In genomic region chr2:35582637-35583036, GRCh38 we compare ENCODE assay signal across 31 cellular contexts.
"Had no signal": no experiment of that assay in that cellular context is flagged by ENCODE, and none has a peak within 500 bp of the region (broad histone marks: within the 10 kb centered on the region; RNA-seq: fewer than 3 reads in every experiment).

No MANE protein-coding gene starts in this region.

- H3K9ac ChIP-seq: neural progenitor cell, parathyroid adenoma had no signal

- H3K36me3 Mint-ChIP-seq: natural killer cell; neural progenitor cell; stimulated activated memory B cell treated with anti-CD40 and anti-IgM and Interleukin-4, amounts not matched to agents 10 μg/mL and 1 μg/mL and 100 μg/mL, for 72 hours; type B pancreatic cell had no signal

- H3K4me3 Mint-ChIP-seq: natural killer cell; nephron; neural progenitor cell; stimulated activated memory B cell treated with anti-CD40 and anti-IgM and Interleukin-4, amounts not matched to agents 10 μg/mL and 1 μg/mL and 100 μg/mL, for 72 hours; stimulated activated naive CD8-positive, alpha-beta T cell treated with anti-CD3 and anti-CD28 coated beads, Interleukin-15, amount 100 ng/mL, for 72 hours; type B pancreatic cell had no signal

- H3K4me2 ChIP-seq: neural progenitor cell, smooth muscle cell had no signal

- H3K4me3 ChIP-seq: neural progenitor cell, ovary, psoas muscle, skin epidermis, smooth muscle cell, spleen, suprapubic skin, testis, tibial artery, transverse colon, upper lobe of right lung, uterus had no signal

- H3K27me3 ChIP-seq: neural progenitor cell, ovary, spleen, suprapubic skin, testis, tibial artery, transverse colon, upper lobe of right lung, uterus had no signal

- DNase-seq: natural killer cell; occipital lobe; ovary; posterior cingulate gyrus; psoas muscle; right cardiac atrium; spleen; stimulated activated CD4-positive, alpha-beta T cell treated with anti-CD3 and anti-CD28 coated beads, Interleukin-12 subunit alpha, Interleukin-12 subunit beta, amount 100 ng/mL, for 4 hours; stimulated activated CD4-positive, alpha-beta T cell treated with anti-CD3 and anti-CD28 coated beads, Interleukin-1b, Interleukin-23, amount 100 ng/mL, for 48 hours; stimulated activated CD4-positive, alpha-beta T cell treated with anti-CD3 and anti-CD28 coated beads, Interleukin-4, amount 100 ng/mL, for 1 hour; stimulated activated CD4-positive, alpha-beta T cell treated with anti-CD3 and anti-CD28 coated beads, Interleukin-4, amount 100 ng/mL, for 4 hours; stimulated activated CD8-positive, alpha-beta memory T cell treated with anti-CD3 and anti-CD28 coated beads, Interleukin-4, amount 100 ng/mL, for 48 hours; stimulated activated naive CD4-positive, alpha-beta T cell; stimulated activated naive CD8-positive, alpha-beta T cell treated with anti-CD3 and anti-CD28 coated beads, Interleukin-15, amount 100 ng/mL, for 72 hours; stimulated activated naive CD8-positive, alpha-beta T cell treated with anti-CD3 and anti-CD28 coated beads, Interleukin-15, Interleukin-2, amounts not matched to agents 100 U/mL and 50 U/mL, for 24 hours; substantia nigra; testis; tibial artery; transverse colon; upper lobe of right lung; uterus had no signal

- H3K27me3 Mint-ChIP-seq: progenitor cell of endocrine pancreas; stimulated activated memory B cell treated with anti-CD40 and anti-IgM and Interleukin-4, amounts not matched to agents 10 μg/mL and 1 μg/mL and 100 μg/mL, for 72 hours; stimulated activated naive CD8-positive, alpha-beta T cell treated with anti-CD3 and anti-CD28 coated beads, Interleukin-15, amount 100 ng/mL, for 72 hours; type B pancreatic cell had no signal

- H3K27ac ChIP-seq: neural progenitor cell, ovary, parathyroid adenoma, psoas muscle, skin epidermis, spleen, suprapubic skin, testis, tibial artery, transverse colon, upper lobe of right lung, uterus had no signal

- H3K36me3 ChIP-seq: neural progenitor cell, ovary, spleen, suprapubic skin, tibial artery, transverse colon, upper lobe of right lung, uterus had no signal

- H3K27ac Mint-ChIP-seq: natural killer cell; nephron; neural progenitor cell; progenitor cell of endocrine pancreas; stimulated activated memory B cell treated with anti-CD40 and anti-IgM and Interleukin-4, amounts not matched to agents 10 μg/mL and 1 μg/mL and 100 μg/mL, for 72 hours; stimulated activated naive CD8-positive, alpha-beta T cell treated with anti-CD3 and anti-CD28 coated beads, Interleukin-15, amount 100 ng/mL, for 72 hours; type B pancreatic cell had no signal

- H3K4me1 ChIP-seq: neural progenitor cell, parathyroid adenoma, psoas muscle, spleen, suprapubic skin, testis, tibial artery, transverse colon, upper lobe of right lung, uterus had no signal

- H3K4me1 Mint-ChIP-seq: natural killer cell; nephron; neural progenitor cell; stimulated activated memory B cell treated with anti-CD40 and anti-IgM and Interleukin-4, amounts not matched to agents 10 μg/mL and 1 μg/mL and 100 μg/mL, for 72 hours; stimulated activated naive CD8-positive, alpha-beta T cell treated with anti-CD3 and anti-CD28 coated beads, Interleukin-15, amount 100 ng/mL, for 72 hours had no signal

- ATAC-seq: natural killer cell; psoas muscle; right cardiac atrium; sciatic nerve; stimulated activated memory B cell treated with anti-CD40 and anti-IgM and Interleukin-4, amounts not matched to agents 10 μg/mL and 1 μg/mL and 100 μg/mL, for 72 hours; stimulated activated naive CD8-positive, alpha-beta T cell treated with anti-CD3 and anti-CD28 coated beads, Interleukin-15, amount 100 ng/mL, for 72 hours; stimulated activated naive CD8-positive, alpha-beta T cell treated with anti-CD3 and anti-CD28 coated beads, Interleukin-15, Interleukin-2, amounts not matched to agents 100 U/mL and 50 U/mL, for 24 hours; upper lobe of right lung had no signal

- H2AFZ ChIP-seq: neural progenitor cell, parathyroid adenoma had no signal

- H3K9me3 ChIP-seq: ovary, psoas muscle, suprapubic skin, testis, tibial artery, upper lobe of right lung, uterus had no signal
